In genomic region chr3:34504755-34505154, GRCh38 we compare ENCODE assay signal across 22 cellular contexts.
A peak's percentile ranks its signal among the peaks of the same experiment; 100 is the strongest.
DNase-seq lines count a peak whose midpoint lies in the region; ATAC-seq and TF ChIP-seq lines count a peak whose summit lies in the region.
"Had no signal": no experiment of that assay in that cellular context is flagged by ENCODE, and none has a peak within 500 bp of the region (broad histone marks: within the 10 kb centered on the region; RNA-seq: fewer than 3 reads in every experiment).

No MANE protein-coding gene starts in this region.

- no peak for TF ChIP-seq CTCF in fibroblast of pulmonary artery (IDR thresholded peaks at IDR 0.05; ENCODE audit: low read length, missing control alignments)
- TF ChIP-seq CTCF in nephron progenitor cell (IDR thresholded peaks at IDR 0.05): no peak

- in situ Hi-C loops in Caki2 (cut with HindIII; ENCODE audit: low pct_unique_long_range_greater_than_20kb, low sequenced_read_pairs): no loop called here
- in situ Hi-C loops in ACHN (cut with HindIII; ENCODE audit: low pct_ligation_motif_present, low pct_unique_long_range_greater_than_20kb, low sequenced_read_pairs): no loop called here
- in situ Hi-C loops in HAP-1 (cut with MboI; ENCODE audit: low sequenced_read_pairs): no loop called here

- H3K27me3 Mint-ChIP-seq in nephron progenitor cell (ENCODE audit: low read depth, poor library complexity): no peaks in the 10 kb centered on the region
- H3K27me3 Mint-ChIP-seq in naive thymus-derived CD4-positive, alpha-beta T cell: peaks cover 0 to 9% (median 0%) of the 10 kb centered on the region in 5 donors
- H3K27me3 Mint-ChIP-seq: CD4-positive, alpha-beta T cell; T-cell had no signal

- H3K4me3 ChIP-seq in fibroblast of pulmonary artery (replicated peaks; ENCODE audit: low read depth, low read length): no peak overlapping the region
- no peak overlapping the region for H3K4me3 ChIP-seq in naive thymus-derived CD4-positive, alpha-beta T cell (ENCODE audit: low read length)
- no peak overlapping the region for H3K4me3 ChIP-seq in HAP-1
- H3K4me3 ChIP-seq: BLaER1 treated with 17β-estradiol and CSF1 and Interleukin-3, amounts not matched to agents 10 nM and 100 nM; GM12878; MG63 had no signal

- ATAC-seq in naive thymus-derived CD4-positive, alpha-beta T cell: no peak
- ATAC-seq: GM12878, T-cell had no signal

- H3K4me1 Mint-ChIP-seq in nephron progenitor cell: peaks cover 12% of the 10 kb centered on the region
- no peaks in the 10 kb centered on the region for H3K4me1 Mint-ChIP-seq in naive thymus-derived CD4-positive, alpha-beta T cell
- H3K4me1 Mint-ChIP-seq: T-cell had no signal

- no peaks in the 10 kb centered on the region for H3K36me3 ChIP-seq in naive thymus-derived CD4-positive, alpha-beta T cell (ENCODE audit: control insufficient read depth in 2 of 3, insufficient read depth in 3 of 3, low read length in 3 of 3)
- no peaks in the 10 kb centered on the region for H3K36me3 ChIP-seq in HAP-1 (replicated peaks)
- H3K36me3 ChIP-seq: BLaER1 treated with 17β-estradiol and CSF1 and Interleukin-3, amounts not matched to agents 10 nM and 100 nM; MG63 had no signal

- intact Hi-C loops in naive thymus-derived CD4-positive, alpha-beta T cell (cut with micrococcal nuclease): no loop called here

- no peaks in the 10 kb centered on the region for H3K36me3 Mint-ChIP-seq in nephron progenitor cell (ENCODE audit: low read depth)
- H3K36me3 Mint-ChIP-seq in naive thymus-derived CD4-positive, alpha-beta T cell: no peaks in the 10 kb centered on the region
- H3K36me3 Mint-ChIP-seq: T-cell had no signal

- no peak overlapping the region for H3K27ac ChIP-seq in naive thymus-derived CD4-positive, alpha-beta T cell (ENCODE audit: low read depth, low read length)
- H3K27ac ChIP-seq: BLaER1 treated with 17β-estradiol and CSF1 and Interleukin-3, amounts not matched to agents 10 nM and 100 nM; RWPE1 had no signal

- no peak overlapping the region for H3K4me3 Mint-ChIP-seq in nephron progenitor cell
- no peak overlapping the region for H3K4me3 Mint-ChIP-seq in naive thymus-derived CD4-positive, alpha-beta T cell
- H3K4me3 Mint-ChIP-seq: CD4-positive, alpha-beta T cell; T-cell had no signal

- DNase-seq in Caki2 (ENCODE audit: low read depth) (peak; percentile 11), SK-N-DZ (ENCODE audit: low spot score) (peak; percentile 38), fibroblast of pulmonary artery (ENCODE audit: low read depth) (peak; percentile 1), nephron progenitor cell (no peak), ACHN (no peak), HAP-1 (ENCODE audit: low spot score in 2 of 2) (no peak), NCI-H2196 treated with DMSO at 0.1 percent for 48 hours (lab: John Stamatoyannopoulos, UW; ENCODE audit: unreplicated experiment) (no peak)
- DNase-seq in naive thymus-derived CD4-positive, alpha-beta T cell: no peak
- DNase-seq: AML-193; CD4-positive, alpha-beta T cell; DMS79; EL; GDM1; MG63; NCI-H2029; NCI-H2227 treated with DMSO at 0.1 percent for 48 hours; NCI-H69; SHP77 treated with DMSO at 0.1 percent for 48 hours; T-cell had no signal

- no peaks in the 10 kb centered on the region for H3K9me3 ChIP-seq in naive thymus-derived CD4-positive, alpha-beta T cell (ENCODE audit: control insufficient read depth in 2 of 3, low read length in 3 of 3)
- H3K9me3 ChIP-seq in HAP-1: no peaks in the 10 kb centered on the region
- H3K9me3 ChIP-seq: BLaER1 treated with 17β-estradiol and CSF1 and Interleukin-3, amounts not matched to agents 10 nM and 100 nM; MG63 had no signal

- no peaks in the 10 kb centered on the region for H3K27me3 ChIP-seq in naive thymus-derived CD4-positive, alpha-beta T cell (ENCODE audit: control insufficient read depth in 2 of 2, insufficient read depth in 2 of 2, low read length in 2 of 2)
- no peaks in the 10 kb centered on the region for H3K27me3 ChIP-seq in HAP-1 (ENCODE audit: low read depth)
- H3K27me3 ChIP-seq: BLaER1 treated with 17β-estradiol and CSF1 and Interleukin-3, amounts not matched to agents 10 nM and 100 nM; MG63 had no signal

- H3K4me1 ChIP-seq in naive thymus-derived CD4-positive, alpha-beta T cell (ENCODE audit: control insufficient read depth in 2 of 2, insufficient read depth in 2 of 2, low read length in 2 of 2): no peaks in the 10 kb centered on the region
- no peaks in the 10 kb centered on the region for H3K4me1 ChIP-seq in HAP-1

- POLR2A ChIA-PET in naive thymus-derived CD4-positive, alpha-beta T cell (lab: Charles Lee): no interaction called here

- peak overlapping the region; percentile 7 for H3K27ac Mint-ChIP-seq in nephron progenitor cell
- H3K27ac Mint-ChIP-seq in naive thymus-derived CD4-positive, alpha-beta T cell: no peak overlapping the region
- H3K27ac Mint-ChIP-seq: CD4-positive, alpha-beta T cell; T-cell had no signal

- no peaks in the 10 kb centered on the region for H3K9me3 Mint-ChIP-seq in nephron progenitor cell
- peaks cover 0 to 9% (median 0%) of the 10 kb centered on the region in 11 donors for H3K9me3 Mint-ChIP-seq in naive thymus-derived CD4-positive, alpha-beta T cell
- H3K9me3 Mint-ChIP-seq: CD4-positive, alpha-beta T cell had no signal

- CTCF ChIA-PET in naive thymus-derived CD4-positive, alpha-beta T cell (lab: Charles Lee): no interaction called here

Comparison
In these comparisons a context has a peak if more than half of its experiments do, and no peak if none do; other contexts are left out.
1. DNase-seq: peak in Caki2 (single experiment), SK-N-DZ (single experiment) and fibroblast of pulmonary artery (single experiment); none in nephron progenitor cell (single experiment), ACHN (single experiment), naive thymus-derived CD4-positive, alpha-beta T cell (0 of 9), HAP-1 (0 of 2) and NCI-H2196 treated with DMSO at 0.1 percent for 48 hours (single experiment).